In genomic region chr10:21687994-21688301, GRCh38 we compare ENCODE assay signal across 22 cellular contexts.
"Had no signal": no experiment of that assay in that cellular context is flagged by ENCODE, and none has a peak within 500 bp of the region (broad histone marks: within the 10 kb centered on the region; RNA-seq: fewer than 3 reads in every experiment).

No MANE protein-coding gene starts in this region.

- H3K36me3 ChIP-seq: brain microvascular endothelial cell, thyroid gland had no signal

- H3K4me1 Mint-ChIP-seq: nephron progenitor cell had no signal

- H3K27ac Mint-ChIP-seq: activated CD4-positive, alpha-beta T cell treated with anti-CD3 and anti-CD28 coated beads, Interleukin-2, amount 10 ng/mL, durations not matched to agents 24 days and 14 days; activated naive CD8-positive, alpha-beta T cell treated with anti-CD3 and anti-CD28 coated beads, Interleukin-2, amount 10 ng/mL, durations not matched to agents 7 days and 5 days; activated T-helper 1 cell treated with anti-CD3 and anti-CD28 coated beads, Interleukin-12 subunit alpha, Interleukin-12 subunit beta, Interleukin-2, Interleukin-4 antibody, amounts not matched to agents 30 ng/mL and 10 ng/mL and 1 ng/mL, durations not matched to agents 14 hours and 24 hours and 36 hours; stimulated activated naive B cell treated with anti-CD40 and anti-IgM and Interleukin-4, amounts not matched to agents 10 μg/mL and 1 μg/mL and 100 μg/mL, for 72 hours had no signal

- ATAC-seq: left lobe of liver; stimulated activated naive B cell treated with anti-CD40 and anti-IgM and Interleukin-4, amounts not matched to agents 10 μg/mL and 1 μg/mL and 100 μg/mL, for 72 hours; T-cell had no signal

- H3K4me3 Mint-ChIP-seq: activated CD4-positive, alpha-beta T cell treated with anti-CD3 and anti-CD28 coated beads, Interleukin-2, amount 10 ng/mL, durations not matched to agents 24 days and 14 days; activated naive CD8-positive, alpha-beta T cell treated with anti-CD3 and anti-CD28 coated beads, Interleukin-2, amount 10 ng/mL, durations not matched to agents 7 days and 5 days; activated T-helper 1 cell treated with anti-CD3 and anti-CD28 coated beads, Interleukin-12 subunit alpha, Interleukin-12 subunit beta, Interleukin-2, Interleukin-4 antibody, amounts not matched to agents 30 ng/mL and 10 ng/mL and 1 ng/mL, durations not matched to agents 14 hours and 24 hours and 36 hours; central memory CD8-positive, alpha-beta T cell; nephron progenitor cell; stimulated activated naive B cell treated with anti-CD40 and anti-IgM and Interleukin-4, amounts not matched to agents 10 μg/mL and 1 μg/mL and 100 μg/mL, for 72 hours; T-cell had no signal

- H3K27me3 Mint-ChIP-seq: activated CD4-positive, alpha-beta T cell treated with anti-CD3 and anti-CD28 coated beads, Interleukin-2, amount 10 ng/mL, durations not matched to agents 24 days and 14 days; activated naive CD8-positive, alpha-beta T cell treated with anti-CD3 and anti-CD28 coated beads, Interleukin-2, amount 10 ng/mL, durations not matched to agents 7 days and 5 days; central memory CD8-positive, alpha-beta T cell; stimulated activated naive B cell treated with anti-CD40 and anti-IgM and Interleukin-4, amounts not matched to agents 10 μg/mL and 1 μg/mL and 100 μg/mL, for 72 hours; T-cell had no signal

- H3K9me3 ChIP-seq: spleen, thyroid gland had no signal

- H3K9me3 Mint-ChIP-seq: activated CD4-positive, alpha-beta T cell treated with anti-CD3 and anti-CD28 coated beads, Interleukin-2, amount 10 ng/mL, durations not matched to agents 24 days and 14 days; activated naive CD8-positive, alpha-beta T cell treated with anti-CD3 and anti-CD28 coated beads, Interleukin-2, amount 10 ng/mL, durations not matched to agents 7 days and 5 days; activated T-helper 1 cell treated with anti-CD3 and anti-CD28 coated beads, Interleukin-12 subunit alpha, Interleukin-12 subunit beta, Interleukin-2, Interleukin-4 antibody, amounts not matched to agents 30 ng/mL and 10 ng/mL and 1 ng/mL, durations not matched to agents 14 hours and 24 hours and 36 hours; central memory CD8-positive, alpha-beta T cell; nephron progenitor cell; stimulated activated naive B cell treated with anti-CD40 and anti-IgM and Interleukin-4, amounts not matched to agents 10 μg/mL and 1 μg/mL and 100 μg/mL, for 72 hours; T-cell had no signal

- DNase-seq: activated CD4-positive, alpha-beta T cell treated with anti-CD3 and anti-CD28 coated beads, Interleukin-2, amount 10 ng/mL, durations not matched to agents 24 days and 14 days; activated CD4-positive, CD25-positive, alpha-beta regulatory T cell; activated naive CD4-positive, alpha-beta T cell; activated naive CD8-positive, alpha-beta T cell treated with anti-CD3 and anti-CD28 coated beads, Interleukin-2, amount 10 ng/mL, durations not matched to agents 7 days and 5 days; anterior cingulate cortex; brain microvascular endothelial cell; foreskin melanocyte; hypothalamus; kidney; nephron progenitor cell; nucleus accumbens; posterior cingulate gyrus; spleen; stimulated activated CD4-positive, alpha-beta T cell treated with anti-CD3 and anti-CD28 coated beads, Interleukin-4, amount 100 ng/mL, for 4 hours; stimulated activated naive B cell treated with anti-CD40 and anti-IgM and Interleukin-4, amounts not matched to agents 10 μg/mL and 1 μg/mL and 100 μg/mL, for 72 hours; T-cell; T-helper 9 cell; thyroid gland had no signal

- H3K27ac ChIP-seq: brain microvascular endothelial cell, coronary artery, spleen, thyroid gland had no signal

- H3K4me3 ChIP-seq: coronary artery, spleen, thyroid gland had no signal

- H3K4me1 ChIP-seq: spleen, thyroid gland had no signal

- H3K27me3 ChIP-seq: brain microvascular endothelial cell, spleen, thyroid gland had no signal
